26 cellular contexts compared by ENCODE assay signal in genomic region chr15:34584996-34585395, GRCh38. TPM values are rescaled to one million over a fixed set of nuclear protein-coding genes. Genes with fewer than 3 reads are reported as not detected.
A peak's percentile ranks its signal among the peaks of the same experiment; 100 is the strongest.
DNase-seq lines count a peak whose midpoint lies in the region; ATAC-seq and TF ChIP-seq lines count a peak whose summit lies in the region.
"Had no signal": no experiment of that assay in that cellular context is flagged by ENCODE, and none has a peak within 500 bp of the region (broad histone marks: within the 10 kb centered on the region; RNA-seq: fewer than 3 reads in every experiment).

No MANE protein-coding gene starts in this region.

- no peak overlapping the region for H3K4me2 ChIP-seq in osteoblast (ENCODE audit: insufficient read depth, low read length)

- H3K4me1 Mint-ChIP-seq in activated T-cell treated with anti-CD3 and anti-CD28 coated beads, Interleukin-2, amount 50 U/mL, for 24 hours (ENCODE audit: low read depth), result peaks cover 36% of the 10 kb centered on the region
- H3K4me1 Mint-ChIP-seq in activated T-cell treated with anti-CD3 and anti-CD28 coated beads, Interleukin-2, amount 50 U/mL, for 4 hours (ENCODE audit: low read depth), result peaks cover 26% of the 10 kb centered on the region
- peaks cover 50% of the 10 kb centered on the region for H3K4me1 Mint-ChIP-seq in activated naive CD8-positive, alpha-beta T cell treated with anti-CD3 and anti-CD28 coated beads, Interleukin-2, amount 50 U/mL, for 24 hours

- no peak for DNase-seq in activated T-cell treated with anti-CD3 and anti-CD28 coated beads, Interleukin-2, amount 50 U/mL, for 24 hours
- no peak for DNase-seq in activated T-cell treated with anti-CD3 and anti-CD28 coated beads, Interleukin-2, amount 50 U/mL, for 4 hours
- DNase-seq in HAP-1 (ENCODE audit: low spot score in 2 of 2) (peak; percentile 36 to 45), osteoblast (ENCODE audit: insufficient read length, low spot score, missing footprints) (peak; percentile 45), NCI-H187 (lab: John Stamatoyannopoulos, UW) (no peak)
- DNase-seq in activated naive CD8-positive, alpha-beta T cell treated with anti-CD3 and anti-CD28 coated beads, Interleukin-2, amount 50 U/mL, for 24 hours, result no peak
- DNase-seq in activated effector memory CD4-positive, alpha-beta T cell treated with anti-CD3 and anti-CD28 coated beads, Interleukin-2, amount 50 U/mL, for 16 hours, result no peak
- DNase-seq: activated CD4-positive, CD25-positive, alpha-beta regulatory T cell; activated CD8-positive, alpha-beta memory T cell treated with anti-CD3 and anti-CD28 coated beads for 24 hours; activated T-cell treated with anti-CD3 and anti-CD28 coated beads, Interleukin-2, amount 50 U/mL, for 48 hours; effector memory CD8-positive, alpha-beta T cell; esophagus squamous epithelium; gastrocnemius medialis; HCEC 1CT; hypothalamus; KBM-7; mucosa of descending colon; NCI-H2171; NCI-H524; occipital lobe; RPMI8226; SK-N-SH; stimulated activated CD4-positive, alpha-beta T cell treated with anti-CD3 and anti-CD28 coated beads, Interleukin-4, amount 100 ng/mL, for 24 hours; stimulated activated naive CD8-positive, alpha-beta T cell treated with anti-CD3 and anti-CD28 coated beads, Interleukin-15, amount 100 ng/mL, for 72 hours; tibial artery had no signal

- H3K4me1 ChIP-seq in HAP-1 (peaks cover 11% of the 10 kb centered on the region), osteoblast (ENCODE audit: insufficient read depth, low read length) (peaks cover 4% of the 10 kb centered on the region)

- H3K9me3 Mint-ChIP-seq in activated T-cell treated with anti-CD3 and anti-CD28 coated beads, Interleukin-2, amount 50 U/mL, for 24 hours, result no peaks in the 10 kb centered on the region
- H3K9me3 Mint-ChIP-seq in activated T-cell treated with anti-CD3 and anti-CD28 coated beads, Interleukin-2, amount 50 U/mL, for 4 hours, result no peaks in the 10 kb centered on the region
- H3K9me3 Mint-ChIP-seq in activated naive CD8-positive, alpha-beta T cell treated with anti-CD3 and anti-CD28 coated beads, Interleukin-2, amount 50 U/mL, for 24 hours, result no peaks in the 10 kb centered on the region
- H3K9me3 Mint-ChIP-seq: effector memory CD8-positive, alpha-beta T cell; stimulated activated naive CD8-positive, alpha-beta T cell treated with anti-CD3 and anti-CD28 coated beads, Interleukin-15, amount 100 ng/mL, for 72 hours had no signal

- H3K4me3 ChIP-seq in HAP-1 (no peak overlapping the region), osteoblast (ENCODE audit: insufficient read depth, low read length) (no peak overlapping the region)
- H3K4me3 ChIP-seq: mucosa of descending colon had no signal

- ATAC-seq in activated T-cell treated with anti-CD3 and anti-CD28 coated beads, Interleukin-2, amount 50 U/mL, for 4 hours, result no peak
- ATAC-seq in activated naive CD8-positive, alpha-beta T cell treated with anti-CD3 and anti-CD28 coated beads, Interleukin-2, amount 50 U/mL, for 24 hours, result no peak
- no peak for ATAC-seq in GM18909 (IDR thresholded peaks at IDR 0.05; ENCODE audit: poor library complexity, unreplicated experiment)
- ATAC-seq: effector memory CD8-positive, alpha-beta T cell; gastrocnemius medialis; mucosa of descending colon; stimulated activated naive CD8-positive, alpha-beta T cell treated with anti-CD3 and anti-CD28 coated beads, Interleukin-15, amount 100 ng/mL, for 72 hours had no signal

- no peaks in the 10 kb centered on the region for H4K20me1 ChIP-seq in osteoblast (ENCODE audit: insufficient read depth, low read length)

- H3K4me3 Mint-ChIP-seq in activated T-cell treated with anti-CD3 and anti-CD28 coated beads, Interleukin-2, amount 50 U/mL, for 24 hours, result peak overlapping the region; percentile 40
- H3K4me3 Mint-ChIP-seq in activated T-cell treated with anti-CD3 and anti-CD28 coated beads, Interleukin-2, amount 50 U/mL, for 4 hours, result no peak overlapping the region
- peak overlapping the region; percentile 82 for H3K4me3 Mint-ChIP-seq in activated naive CD8-positive, alpha-beta T cell treated with anti-CD3 and anti-CD28 coated beads, Interleukin-2, amount 50 U/mL, for 24 hours

- in situ Hi-C loops in HAP-1 (cut with MboI; ENCODE audit: low sequenced_read_pairs), result loop anchor here (25.0 kb wide), 1 partner anchor 523 kb away; no protein-coding TSS in a partner anchor

- H3K36me3 ChIP-seq in HAP-1 (replicated peaks), result no peaks in the 10 kb centered on the region
- H3K36me3 ChIP-seq in osteoblast (ENCODE audit: insufficient read depth, low read length), result no peaks in the 10 kb centered on the region
- H3K36me3 ChIP-seq: esophagus squamous epithelium, gastrocnemius medialis, tibial artery had no signal

- H3K27ac Mint-ChIP-seq in activated T-cell treated with anti-CD3 and anti-CD28 coated beads, Interleukin-2, amount 50 U/mL, for 24 hours, result no peak overlapping the region
- no peak overlapping the region for H3K27ac Mint-ChIP-seq in activated naive CD8-positive, alpha-beta T cell treated with anti-CD3 and anti-CD28 coated beads, Interleukin-2, amount 50 U/mL, for 24 hours

- no peak overlapping the region for H3K27ac ChIP-seq in osteoblast (ENCODE audit: low read depth, low read length)
- H3K27ac ChIP-seq: esophagus squamous epithelium, gastrocnemius medialis, tibial artery had no signal

- peaks cover 25% of the 10 kb centered on the region for H3K27me3 Mint-ChIP-seq in activated T-cell treated with anti-CD3 and anti-CD28 coated beads, Interleukin-2, amount 50 U/mL, for 24 hours
- no peaks in the 10 kb centered on the region for H3K27me3 Mint-ChIP-seq in activated T-cell treated with anti-CD3 and anti-CD28 coated beads, Interleukin-2, amount 50 U/mL, for 4 hours (ENCODE audit: low read depth)
- peaks cover 18% of the 10 kb centered on the region for H3K27me3 Mint-ChIP-seq in activated naive CD8-positive, alpha-beta T cell treated with anti-CD3 and anti-CD28 coated beads, Interleukin-2, amount 50 U/mL, for 24 hours

- H3K9me3 ChIP-seq in HAP-1 (no peaks in the 10 kb centered on the region), osteoblast (ENCODE audit: low read depth, low read length) (no peaks in the 10 kb centered on the region)
- H3K9me3 ChIP-seq: esophagus squamous epithelium, gastrocnemius medialis, mucosa of descending colon, SK-N-SH, tibial artery had no signal

- no peak for TF ChIP-seq CTCF in osteoblast (IDR thresholded peaks at IDR 0.05; ENCODE audit: extremely low read depth, low read depth, low read length)

- no peak overlapping the region for H2AFZ ChIP-seq in osteoblast (ENCODE audit: low read length)

- peaks cover 15% of the 10 kb centered on the region for H3K79me2 ChIP-seq in osteoblast (ENCODE audit: insufficient read depth, low read length)

- H3K27me3 ChIP-seq in HAP-1 (ENCODE audit: low read depth) (no peaks in the 10 kb centered on the region), osteoblast (ENCODE audit: insufficient read depth, low read length) (no peaks in the 10 kb centered on the region)
- H3K27me3 ChIP-seq: gastrocnemius medialis, tibial artery had no signal

- H3K36me3 Mint-ChIP-seq in activated T-cell treated with anti-CD3 and anti-CD28 coated beads, Interleukin-2, amount 50 U/mL, for 24 hours (ENCODE audit: low read depth), result peaks cover 20% of the 10 kb centered on the region
- H3K36me3 Mint-ChIP-seq in activated T-cell treated with anti-CD3 and anti-CD28 coated beads, Interleukin-2, amount 50 U/mL, for 4 hours (ENCODE audit: insufficient read depth), result no peaks in the 10 kb centered on the region
- peaks cover 11% of the 10 kb centered on the region for H3K36me3 Mint-ChIP-seq in activated naive CD8-positive, alpha-beta T cell treated with anti-CD3 and anti-CD28 coated beads, Interleukin-2, amount 50 U/mL, for 24 hours (ENCODE audit: low read depth)

RNA-seq across cellular contexts. Expression of gene GOLGA8B, which starts 1.5 kb away (rescaled TPM):
- total RNA-seq in activated T-cell treated with anti-CD3 and anti-CD28 coated beads, Interleukin-2, amount 50 U/mL, for 4 hours, result 100 to 1,000 TPM in 2 of 3 donors, 10 to 100 TPM in 1; 65.5 to 159 (median 135) TPM
- 35.9 and 57.2 TPM in 2 replicates for total RNA-seq in osteoblast

Comparison
In these comparisons a context has a peak if more than half of its experiments do, and no peak if none do; other contexts are left out.
1. DNase-seq: peak in HAP-1 (2 of 2) and osteoblast (single experiment); none in activated T-cell treated with anti-CD3 and anti-CD28 coated beads, Interleukin-2, amount 50 U/mL, for 24 hours (single experiment), activated T-cell treated with anti-CD3 and anti-CD28 coated beads, Interleukin-2, amount 50 U/mL, for 4 hours (single experiment), activated naive CD8-positive, alpha-beta T cell treated with anti-CD3 and anti-CD28 coated beads, Interleukin-2, amount 50 U/mL, for 24 hours (single experiment), NCI-H187 (0 of 2) and activated effector memory CD4-positive, alpha-beta T cell treated with anti-CD3 and anti-CD28 coated beads, Interleukin-2, amount 50 U/mL, for 16 hours (single experiment).